In genomic region chr10:28949005-28950004, GRCh38 we compare ENCODE assay signal across 19 cellular contexts.
DNase-seq lines count a peak whose midpoint lies in the region; ATAC-seq and TF ChIP-seq lines count a peak whose summit lies in the region.
"Had no signal": no experiment of that assay in that cellular context is flagged by ENCODE, and none has a peak within 500 bp of the region (broad histone marks: within the 10 kb centered on the region; RNA-seq: fewer than 3 reads in every experiment).

No MANE protein-coding gene starts in this region.

- DNase-seq in GM23338 (ENCODE audit: low spot score) (no peak), PC-9 (no peak), trophoblast cell (peak; percentile 7 to 55), mesenteric fat pad (ENCODE audit: low spot score) (no peak), T-helper 2 cell (no peak)
- DNase-seq: activated naive CD4-positive, alpha-beta T cell treated with anti-CD3 and anti-CD28 coated beads for 36 hours; DMS 273 treated with DMSO at 0.1 percent for 48 hours; naive thymus-derived CD8-positive, alpha-beta T cell; NCI-H1436; NCI-H2227 treated with DMSO at 0.1 percent for 48 hours; SHP77; stimulated activated CD4-positive, alpha-beta T cell treated with anti-CD3 and anti-CD28 coated beads, Interleukin-4, amount 100 ng/mL, for 4 hours had no signal

- H4K20me1 ChIP-seq in GM23338 (replicated peaks; ENCODE audit: insufficient read depth) (no peaks in the 10 kb centered on the region), PC-9 (ENCODE audit: insufficient read depth) (no peaks in the 10 kb centered on the region)
- H4K20me1 ChIP-seq: BLaER1 treated with 17β-estradiol and CSF1 and Interleukin-3, amounts not matched to agents 10 nM and 100 nM had no signal

- H3K9me2 ChIP-seq in GM23338 (ENCODE audit: insufficient read depth) (no peaks in the 10 kb centered on the region), PC-9 (ENCODE audit: insufficient read depth) (no peaks in the 10 kb centered on the region)

- no peak overlapping the region for H4K91ac ChIP-seq in trophoblast cell (ENCODE audit: low read depth, low read length)

- H3K9me3 ChIP-seq in PC-9 (ENCODE audit: insufficient read depth, low read depth) (peaks cover 3% of the 10 kb centered on the region), trophoblast cell (ENCODE audit: insufficient read depth, low read depth, low read length) (no peaks in the 10 kb centered on the region)
- H3K9me3 ChIP-seq: thoracic aorta had no signal

- H3K4me1 ChIP-seq in GM23338 (ENCODE audit: insufficient read depth) (no peaks in the 10 kb centered on the region), PC-9 (replicated peaks; ENCODE audit: insufficient read depth) (peaks cover 5% of the 10 kb centered on the region; the same call in 1 of the 2 replicates), trophoblast cell (ENCODE audit: control insufficient read depth in 1 of 2, insufficient read depth in 2 of 2, low read length in 2 of 2) (peaks cover 0 to 2% of the 10 kb centered on the region in 2 experiments)

- H4K12ac ChIP-seq in trophoblast cell (ENCODE audit: low read depth, low read length) = no peak overlapping the region

- TF ChIP-seq CTCF in GM23338 (conservative IDR thresholded peaks at IDR 0.05; ENCODE audit: low read depth in 2 of 2) (no peak), PC-9 (conservative IDR thresholded peaks at IDR 0.05) (no peak)

- H3K23ac ChIP-seq in trophoblast cell (ENCODE audit: low read length) = no peak overlapping the region

- no peaks in the 10 kb centered on the region for H3K79me2 ChIP-seq in GM23338 (replicated peaks; ENCODE audit: insufficient read depth)
- no peaks in the 10 kb centered on the region for H3K79me2 ChIP-seq in PC-9 (ENCODE audit: low read depth)
- no peaks in the 10 kb centered on the region for H3K79me2 ChIP-seq in trophoblast cell (ENCODE audit: control insufficient read depth, insufficient read depth, low read length, poor library complexity)

- no peaks in the 10 kb centered on the region; the same call in 2 of the 3 replicates for H3K36me3 Mint-ChIP-seq in GM23338 (ENCODE audit: low read depth)

- H2BK12ac ChIP-seq in trophoblast cell (ENCODE audit: low read length) = no peak overlapping the region

- POLR2A ChIA-PET in PC-9 (lab: Charles Lee; ENCODE audit: unreplicated experiment) = no interaction called here

- H3K27me3 ChIP-seq in GM23338 (ENCODE audit: insufficient read depth) = no peaks in the 10 kb centered on the region
- no peaks in the 10 kb centered on the region for H3K27me3 ChIP-seq in PC-9 (ENCODE audit: insufficient read depth, low read depth)
- H3K27me3 ChIP-seq in trophoblast cell (ENCODE audit: insufficient read depth, low read length) = no peaks in the 10 kb centered on the region
- H3K27me3 ChIP-seq: BLaER1 treated with 17β-estradiol and CSF1 and Interleukin-3, amounts not matched to agents 10 nM and 100 nM had no signal

- peak overlapping the region; percentile 47 for H4K8ac ChIP-seq in trophoblast cell (ENCODE audit: low read depth, low read length)

- H3K4me3 Mint-ChIP-seq in GM23338 = no peak overlapping the region
- H3K4me3 Mint-ChIP-seq: activated naive CD4-positive, alpha-beta T cell treated with anti-CD3 and anti-CD28 coated beads for 36 hours; naive thymus-derived CD8-positive, alpha-beta T cell; T-helper 1 cell treated with Interleukin-12 subunit alpha and Interleukin-12 subunit beta and Interleukin-4 antibody, amounts not matched to agents 30 μg/mL and 1 μg/mL, for 36 hours had no signal

- H3F3A ChIP-seq in GM23338 (replicated peaks; ENCODE audit: low read depth) = no peaks in the 10 kb centered on the region
- no peaks in the 10 kb centered on the region for H3F3A ChIP-seq in PC-9 (ENCODE audit: insufficient read depth, low read depth)

- no peak overlapping the region for H2BK120ac ChIP-seq in trophoblast cell (ENCODE audit: insufficient read depth, low read length, poor library complexity)

- no peak overlapping the region for H3K27ac Mint-ChIP-seq in GM23338
- H3K27ac Mint-ChIP-seq: activated naive CD4-positive, alpha-beta T cell treated with anti-CD3 and anti-CD28 coated beads for 36 hours; naive thymus-derived CD8-positive, alpha-beta T cell; T-helper 1 cell treated with Interleukin-12 subunit alpha and Interleukin-12 subunit beta and Interleukin-4 antibody, amounts not matched to agents 30 μg/mL and 1 μg/mL, for 36 hours had no signal

- peaks cover 2% of the 10 kb centered on the region for H3K79me1 ChIP-seq in trophoblast cell (ENCODE audit: low read length)

- H3K18ac ChIP-seq in trophoblast cell (ENCODE audit: low read length) = no peak overlapping the region

- peaks cover 2% of the 10 kb centered on the region; the same call in 2 of the 3 replicates for H3K9me3 Mint-ChIP-seq in GM23338
- H3K9me3 Mint-ChIP-seq: T-helper 1 cell treated with Interleukin-12 subunit alpha and Interleukin-12 subunit beta and Interleukin-4 antibody, amounts not matched to agents 30 μg/mL and 1 μg/mL, for 36 hours had no signal

- no peaks in the 10 kb centered on the region for H3K27me3 Mint-ChIP-seq in GM23338 (ENCODE audit: insufficient read depth, low read depth, poor library complexity)

- WGBS in trophoblast cell (ENCODE audit: extremely low coverage, insufficient coverage, insufficient read length) = no CpG with 5 or more reads among the region's 8 CpGs

- no peak overlapping the region for H3K14ac ChIP-seq in trophoblast cell (ENCODE audit: low read length)

- no peaks in the 10 kb centered on the region for H3K4me1 Mint-ChIP-seq in GM23338
- H3K4me1 Mint-ChIP-seq: naive thymus-derived CD8-positive, alpha-beta T cell had no signal

- no TSS peak for BruUV-seq in PC-9 (replicated peaks; lab: Mats Ljungman, UMichigan)

- H3K4me2 ChIP-seq in GM23338 (no peak overlapping the region), PC-9 (peak overlapping the region; percentile 19; the same call in 1 of the 2 replicates), trophoblast cell (ENCODE audit: low read length) (no peak overlapping the region)
- H3K4me2 ChIP-seq: BLaER1 treated with 17β-estradiol and CSF1 and Interleukin-3, amounts not matched to agents 10 nM and 100 nM had no signal

- ATAC-seq in GM18861 (IDR thresholded peaks at IDR 0.05; ENCODE audit: unreplicated experiment) (peak; percentile 48), GM23338 (no peak), HG03097 (IDR thresholded peaks at IDR 0.05; ENCODE audit: low FRiP score, unreplicated experiment) (no peak)
- ATAC-seq: naive thymus-derived CD8-positive, alpha-beta T cell had no signal

- H3K36me3 ChIP-seq in GM23338 (ENCODE audit: insufficient read depth) (no peaks in the 10 kb centered on the region), PC-9 (ENCODE audit: low read depth) (no peaks in the 10 kb centered on the region), trophoblast cell (ENCODE audit: control insufficient read depth in 1 of 2, insufficient read depth in 2 of 2, low read length in 2 of 2) (no peaks in the 10 kb centered on the region)
- H3K36me3 ChIP-seq: BLaER1 treated with 17β-estradiol and CSF1 and Interleukin-3, amounts not matched to agents 10 nM and 100 nM; thoracic aorta had no signal

- peak overlapping the region; percentile 53; the same call in 1 of the 2 replicates for H2AFZ ChIP-seq in GM23338
- no peak overlapping the region for H2AFZ ChIP-seq in PC-9
- H2AFZ ChIP-seq in trophoblast cell (ENCODE audit: insufficient read depth, low read length, poor library complexity) = no peak overlapping the region

- H3K27ac ChIP-seq in GM23338 (ENCODE audit: low read depth) = no peak overlapping the region
- H3K27ac ChIP-seq in PC-9 = peak overlapping the region; percentile 77
- H3K27ac ChIP-seq in trophoblast cell (ENCODE audit: low read depth, low read length) = no peak overlapping the region
- H3K27ac ChIP-seq: BLaER1 treated with 17β-estradiol and CSF1 and Interleukin-3, amounts not matched to agents 10 nM and 100 nM; coronary artery; thoracic aorta had no signal

- no peak overlapping the region for H3K9ac ChIP-seq in trophoblast cell (ENCODE audit: low read length)
- H3K9ac ChIP-seq: BLaER1 treated with 17β-estradiol and CSF1 and Interleukin-3, amounts not matched to agents 10 nM and 100 nM had no signal

- H3K4ac ChIP-seq in trophoblast cell (ENCODE audit: low read depth, low read length) = no peak overlapping the region

- CTCF ChIA-PET in PC-9 (lab: Charles Lee) = no interaction called here

- H2BK5ac ChIP-seq in trophoblast cell (ENCODE audit: low read depth, low read length, poor library complexity) = no peak overlapping the region

- H3K4me3 ChIP-seq in GM23338 (no peak overlapping the region), PC-9 (no peak overlapping the region), trophoblast cell (ENCODE audit: low read depth, low read length) (no peak overlapping the region)
- H3K4me3 ChIP-seq: BLaER1 treated with 17β-estradiol and CSF1 and Interleukin-3, amounts not matched to agents 10 nM and 100 nM; coronary artery; lung; thoracic aorta had no signal

- intact Hi-C loops in PC-9 (cut with micrococcal nuclease; ENCODE audit: unreplicated experiment) = no loop called here

- H2AK5ac ChIP-seq in trophoblast cell (ENCODE audit: low read length) = no peak overlapping the region

TF ChIP-seq in GM23338, 12 proteins besides CTCF, POLR2A, EP300 and RAD21 (continues in another document):
- TF ChIP-seq POLR2AphosphoS5 (IDR thresholded peaks at IDR 0.05; ENCODE audit: low read depth) = no peak
- no peak for TF ChIP-seq JUNB (IDR thresholded peaks at IDR 0.05; ENCODE audit: unreplicated experiment)
- TF ChIP-seq CREB1 (CRISPR knock-in tag; IDR thresholded peaks at IDR 0.05; ENCODE audit: low read depth) = no peak
- TF ChIP-seq ETS1 (IDR thresholded peaks at IDR 0.05) = no peak
- TF ChIP-seq ZNF114 (CRISPR knock-in tag; IDR thresholded peaks at IDR 0.05) = no peak
- no peak for TF ChIP-seq EZH2 (IDR thresholded peaks at IDR 0.05; ENCODE audit: low read depth, unreplicated experiment)

Comparison
In these comparisons a context has a peak if more than half of its experiments do, and no peak if none do; other contexts are left out.
1. DNase-seq: peak in trophoblast cell (2 of 2); none in GM23338 (single experiment), PC-9 (0 of 2), mesenteric fat pad (single experiment) and T-helper 2 cell (0 of 5).